14 cellular contexts compared by ENCODE assay signal in genomic region chr9:71627537-71627936, GRCh38.
DNase-seq lines count a peak whose midpoint lies in the region; ATAC-seq and TF ChIP-seq lines count a peak whose summit lies in the region.
"Had no signal": no experiment of that assay in that cellular context is flagged by ENCODE, and none has a peak within 500 bp of the region (broad histone marks: within the 10 kb centered on the region; RNA-seq: fewer than 3 reads in every experiment).

No MANE protein-coding gene starts in this region.

- dilution Hi-C loops in mammary epithelial cell (cut with HindIII; ENCODE audit: low sequenced_read_pairs) = no loop called here

- CTCF ChIA-PET in MCF 10A (lab: Yijun Ruan, JAX) = interaction anchor here (0.5 to 1.9 kb wide), 3 partner anchors 19 to 169 kb away, joined by 3 to 4 read pairs (median 3); no protein-coding TSS in a partner anchor
- CTCF ChIA-PET in mammary epithelial cell (lab: Charles Lee; ENCODE audit: low non-redundant PET) = interaction anchor here (0.7 kb wide), 1 partner anchor 57 kb away, joined by 4 read pairs; no protein-coding TSS in a partner anchor

- H3K79me2 ChIP-seq in mammary epithelial cell (ENCODE audit: insufficient read depth, low read length) (no peaks in the 10 kb centered on the region), hepatocyte (no peaks in the 10 kb centered on the region)

- H3K4me1 ChIP-seq in mammary epithelial cell (ENCODE audit: insufficient read depth, low read length) (peaks cover 10% of the 10 kb centered on the region), hepatocyte (ENCODE audit: insufficient read depth) (no peaks in the 10 kb centered on the region), right lobe of liver (peaks cover 0 to 9% (median 4%) of the 10 kb centered on the region in 4 donors), ovary (ENCODE audit: insufficient read depth) (no peaks in the 10 kb centered on the region)

- POLR2A ChIA-PET in MCF 10A (lab: Yijun Ruan, JAX) = no interaction called here

- no peak overlapping the region for H3K9ac ChIP-seq in mammary epithelial cell (ENCODE audit: insufficient read depth, low read length)
- H3K9ac ChIP-seq: GM23248 had no signal

- H3K36me3 ChIP-seq in mammary epithelial cell (ENCODE audit: insufficient read depth, low read length) = no peaks in the 10 kb centered on the region
- no peaks in the 10 kb centered on the region for H3K36me3 ChIP-seq in hepatocyte (replicated peaks; ENCODE audit: insufficient read depth, low read depth)
- H3K36me3 ChIP-seq in right lobe of liver = no peaks in the 10 kb centered on the region
- no peaks in the 10 kb centered on the region for H3K36me3 ChIP-seq in ovary

- H3K9me2 ChIP-seq in hepatocyte (replicated peaks; ENCODE audit: insufficient read depth) = no peaks in the 10 kb centered on the region

- no peak overlapping the region for H3K4me3 ChIP-seq in mammary epithelial cell (replicated peaks in 1 of 3; ENCODE audit: insufficient read depth in 1 of 3, low read depth in 2 of 3, low read length in 3 of 3)
- H3K4me3 ChIP-seq in hepatocyte = no peak overlapping the region
- no peak overlapping the region for H3K4me3 ChIP-seq in right lobe of liver
- H3K4me3 ChIP-seq in ovary = no peak overlapping the region
- H3K4me3 ChIP-seq: GM12878, GM23248 had no signal

- no peak overlapping the region for H3K4me3 Mint-ChIP-seq in MCF 10A (ENCODE audit: unreplicated experiment)
- H3K4me3 Mint-ChIP-seq in nephron progenitor cell = no peak overlapping the region
- H3K4me3 Mint-ChIP-seq: B cell; CD4-positive, alpha-beta T cell; H9 had no signal

- H3K27ac Mint-ChIP-seq in MCF 10A (ENCODE audit: low read depth, unreplicated experiment) (peak overlapping the region; percentile 48), nephron progenitor cell (no peak overlapping the region)
- H3K27ac Mint-ChIP-seq: B cell; CD4-positive, alpha-beta T cell; H9 had no signal

- ATAC-seq in right lobe of liver = peak; percentile 74 to 88 (median 80)
- ATAC-seq: GM12878 had no signal

- H3K4me2 ChIP-seq in mammary epithelial cell (ENCODE audit: insufficient read depth, low read depth, low read length) (no peak overlapping the region), hepatocyte (no peak overlapping the region)

- no peaks in the 10 kb centered on the region for H3K27me3 Mint-ChIP-seq in MCF 10A (ENCODE audit: insufficient read depth, unreplicated experiment)
- peaks cover 3% of the 10 kb centered on the region for H3K27me3 Mint-ChIP-seq in nephron progenitor cell (ENCODE audit: low read depth, poor library complexity)
- H3K27me3 Mint-ChIP-seq: B cell; CD4-positive, alpha-beta T cell had no signal

- H3K27me3 ChIP-seq in mammary epithelial cell (ENCODE audit: insufficient read depth, low read length) (no peaks in the 10 kb centered on the region), hepatocyte (no peaks in the 10 kb centered on the region), right lobe of liver (no peaks in the 10 kb centered on the region), ovary (no peaks in the 10 kb centered on the region)

- no peak for TF ChIP-seq POLR2A in right lobe of liver (IDR thresholded peaks at IDR 0.05)
- no peak for TF ChIP-seq POLR2A in ovary (IDR thresholded peaks at IDR 0.05)

- no peak for TF ChIP-seq EP300 in ovary (IDR thresholded peaks at IDR 0.05)

- H4K20me1 ChIP-seq in mammary epithelial cell (ENCODE audit: insufficient read depth, low read length) (no peaks in the 10 kb centered on the region), hepatocyte (ENCODE audit: insufficient read depth, poor library complexity, severe bottlenecking) (no peaks in the 10 kb centered on the region)

- H3K4me1 Mint-ChIP-seq in MCF 10A (ENCODE audit: insufficient read depth, unreplicated experiment) (peaks cover 5% of the 10 kb centered on the region), nephron progenitor cell (no peaks in the 10 kb centered on the region)
- H3K4me1 Mint-ChIP-seq: B cell had no signal

- DNase-seq in MCF 10A (ENCODE audit: unreplicated experiment) (no peak), mammary epithelial cell (no peak), hepatocyte (ENCODE audit: low spot score) (peak; percentile 21), right lobe of liver (no peak), nephron progenitor cell (no peak), ovary (no peak), COLO829 (ENCODE audit: low spot score) (no peak)
- DNase-seq: C1 segment of cervical spinal cord; CD4-positive, alpha-beta T cell; DMS79; H9 had no signal

- H3K9me3 ChIP-seq in mammary epithelial cell (replicated peaks; ENCODE audit: insufficient read depth, low read length) = no peaks in the 10 kb centered on the region
- H3K9me3 ChIP-seq in hepatocyte (ENCODE audit: low read depth) = no peaks in the 10 kb centered on the region
- H3K9me3 ChIP-seq in right lobe of liver = no peaks in the 10 kb centered on the region
- no peaks in the 10 kb centered on the region for H3K9me3 ChIP-seq in ovary

- no peaks in the 10 kb centered on the region for H3K9me3 Mint-ChIP-seq in MCF 10A (ENCODE audit: unreplicated experiment)
- no peaks in the 10 kb centered on the region for H3K9me3 Mint-ChIP-seq in nephron progenitor cell
- H3K9me3 Mint-ChIP-seq: CD4-positive, alpha-beta T cell; H9 had no signal

- 100% methylated on average over 1 of the region's 1 CpG for WGBS in mammary epithelial cell (ENCODE audit: low coverage, missing lambda C conversion rate)
- 47% methylated on average over 1 of the region's 1 CpG for WGBS in hepatocyte (ENCODE audit: low lambda C conversion rate, missing lambda C conversion rate)
- 14% methylated on average over 1 of the region's 1 CpG for WGBS in right lobe of liver (ENCODE audit: insufficient coverage, low coverage, low lambda C conversion rate, missing lambda C conversion rate)
- 57 to 74% (median 73%) methylated on average over 1 of the region's 1 CpG for WGBS in ovary, 3 donors

- TF ChIP-seq CTCF in MCF 10A (IDR thresholded peaks at IDR 0.05; ENCODE audit: unreplicated experiment) (no peak), mammary epithelial cell (conservative IDR thresholded peaks at IDR 0.05 in 1 of 2, IDR thresholded peaks at IDR 0.05 in 1 of 2; ENCODE audit: extremely low read depth in 1 of 2, insufficient read depth in 1 of 2, low read depth in 1 of 2, low read length in 2 of 2) (no peak), hepatocyte (IDR thresholded peaks at IDR 0.05; ENCODE audit: poor library complexity) (no peak), right lobe of liver (IDR thresholded peaks at IDR 0.05) (no peak), nephron progenitor cell (IDR thresholded peaks at IDR 0.05) (no peak), ovary (IDR thresholded peaks at IDR 0.05) (no peak)

- H3K36me3 Mint-ChIP-seq in MCF 10A (ENCODE audit: insufficient read depth, unreplicated experiment) = no peaks in the 10 kb centered on the region
- no peaks in the 10 kb centered on the region for H3K36me3 Mint-ChIP-seq in nephron progenitor cell (ENCODE audit: low read depth)

- in situ Hi-C loops in mammary epithelial cell (cut with MboI; ENCODE audit: low sequenced_read_pairs in 2 of 2) = no loop called here

- H2AFZ ChIP-seq in mammary epithelial cell (ENCODE audit: low read depth, low read length) (no peak overlapping the region), hepatocyte (no peak overlapping the region)
- H2AFZ ChIP-seq: GM23248 had no signal

- intact Hi-C loops in MCF 10A (cut with micrococcal nuclease) = no loop called here
- intact Hi-C loops in mammary epithelial cell (cut with micrococcal nuclease) = no loop called here
- intact Hi-C loops in right lobe of liver (cut with DNase I) = no loop called here
- intact Hi-C loops in ovary (cut with DNase I) = no loop called here

- no TSS peak for BruUV-seq in MCF 10A (replicated peaks; lab: Mats Ljungman, UMichigan)
- BruUV-seq in mammary epithelial cell (replicated peaks; lab: Mats Ljungman, UMichigan) = no TSS peak

- no peak overlapping the region for H3K27ac ChIP-seq in mammary epithelial cell (ENCODE audit: insufficient read depth, low read depth, low read length)
- H3K27ac ChIP-seq in hepatocyte = peak overlapping the region; percentile 72
- peak overlapping the region in 1 of 3 donors; percentile 71 for H3K27ac ChIP-seq in right lobe of liver
- no peak overlapping the region for H3K27ac ChIP-seq in ovary
- H3K27ac ChIP-seq: GM23248 had no signal
